Comparison of ENCODE assay signal across 8 cellular contexts in genomic region chr12:32522322-32523221, GRCh38.
DNase-seq lines count a peak whose midpoint lies in the region; ATAC-seq and TF ChIP-seq lines count a peak whose summit lies in the region.

No MANE protein-coding gene starts in this region.

- ATAC-seq in HG02571 (IDR thresholded peaks at IDR 0.05; ENCODE audit: unreplicated experiment) (peak; percentile 72), T-cell (replicated peaks in 1 of 4) (no peak)

- H3K36me3 ChIP-seq in BLaER1 (no peaks in the 10 kb centered on the region), OCI-LY3 (replicated peaks; ENCODE audit: low read depth, low read length) (no peaks in the 10 kb centered on the region), MG63 (no peaks in the 10 kb centered on the region)

- POLR2A ChIA-PET in T-cell (lab: Charles Lee) = interaction anchor here in 1 of 2 donors (0.6 kb wide), 1 partner anchor 25 kb away, joined by 3 read pairs; no protein-coding TSS in a partner anchor

- peaks cover 0 to 9% (median 9%) of the 10 kb centered on the region in 3 donors for H3K4me1 Mint-ChIP-seq in T-cell

- H3K9ac ChIP-seq in BLaER1 (peak overlapping the region; percentile 67), OCI-LY3 (ENCODE audit: low read length) (peak overlapping the region; percentile 79)

- H3K9me3 ChIP-seq in BLaER1 (peaks cover 6% of the 10 kb centered on the region; the same call in 1 of the 2 replicates), OCI-LY3 (ENCODE audit: insufficient read depth, low read length) (no peaks in the 10 kb centered on the region), MG63 (no peaks in the 10 kb centered on the region)

- peaks cover 0 to 2% of the 10 kb centered on the region in 2 donors for H3K27me3 Mint-ChIP-seq in T-cell

- no peak overlapping the region for H3K4me3 ChIP-seq in BLaER1
- peak overlapping the region; percentile 65 for H3K4me3 ChIP-seq in OCI-LY3 (ENCODE audit: low read length)
- H3K4me3 ChIP-seq in foreskin fibroblast (ENCODE audit: low read depth in 1 of 2, low read length in 2 of 2) = no peak overlapping the region
- no peak overlapping the region for H3K4me3 ChIP-seq in MG63

- H2AFZ ChIP-seq in OCI-LY3 (ENCODE audit: low read depth, low read length) = no peak overlapping the region

- H3K27me3 ChIP-seq in BLaER1 (no peaks in the 10 kb centered on the region), OCI-LY3 (ENCODE audit: low read depth, low read length) (no peaks in the 10 kb centered on the region), MG63 (no peaks in the 10 kb centered on the region)

- no peaks in the 10 kb centered on the region for H3K9me3 Mint-ChIP-seq in T-cell

- peak; percentile 74 for DNase-seq in medulla oblongata (ENCODE audit: extremely low spot score)
- DNase-seq in foreskin fibroblast = no peak
- no peak for DNase-seq in stimulated activated CD4-positive, alpha-beta T cell treated with anti-CD3 and anti-CD28 coated beads, Interleukin-2, amount 100 ng/mL, for 24 hours
- no peak for DNase-seq in T-cell
- DNase-seq in MG63 = no peak

- peak overlapping the region; percentile 71 for H3K4me2 ChIP-seq in BLaER1
- H3K4me2 ChIP-seq in OCI-LY3 (ENCODE audit: low read length) = peak overlapping the region; percentile 89

- no peaks in the 10 kb centered on the region for H3K36me3 Mint-ChIP-seq in T-cell

- CTCF ChIA-PET in T-cell (lab: Charles Lee) = interaction anchor here in 1 of 2 donors (0.5 to 0.6 kb wide), 2 partner anchors 82 to 462 kb away, joined by 5 to 11 read pairs; no protein-coding TSS in a partner anchor

- H4K20me1 ChIP-seq in BLaER1 (no peaks in the 10 kb centered on the region), OCI-LY3 (ENCODE audit: insufficient read depth, low read length) (no peaks in the 10 kb centered on the region)

- H3K4me1 ChIP-seq in BLaER1 (peaks cover 46% of the 10 kb centered on the region), OCI-LY3 (ENCODE audit: low read length) (peaks cover 47% of the 10 kb centered on the region)

- no peak overlapping the region for H3K27ac Mint-ChIP-seq in T-cell

- no peak overlapping the region for H3K4me3 Mint-ChIP-seq in T-cell

- H3K79me2 ChIP-seq in OCI-LY3 (ENCODE audit: low read length) = no peaks in the 10 kb centered on the region

- no peak for TF ChIP-seq CTCF in OCI-LY3 (IDR thresholded peaks at IDR 0.05; ENCODE audit: low read depth, low read length)
- TF ChIP-seq CTCF in foreskin fibroblast (IDR thresholded peaks at IDR 0.05; ENCODE audit: low read depth, low read length) = no peak

- peak overlapping the region; percentile 77 for H3K27ac ChIP-seq in BLaER1
- peak overlapping the region; percentile 100 for H3K27ac ChIP-seq in OCI-LY3 (ENCODE audit: low read length)
